ENCODE assay signal across 10 cellular contexts in the genomic region with DNA sequence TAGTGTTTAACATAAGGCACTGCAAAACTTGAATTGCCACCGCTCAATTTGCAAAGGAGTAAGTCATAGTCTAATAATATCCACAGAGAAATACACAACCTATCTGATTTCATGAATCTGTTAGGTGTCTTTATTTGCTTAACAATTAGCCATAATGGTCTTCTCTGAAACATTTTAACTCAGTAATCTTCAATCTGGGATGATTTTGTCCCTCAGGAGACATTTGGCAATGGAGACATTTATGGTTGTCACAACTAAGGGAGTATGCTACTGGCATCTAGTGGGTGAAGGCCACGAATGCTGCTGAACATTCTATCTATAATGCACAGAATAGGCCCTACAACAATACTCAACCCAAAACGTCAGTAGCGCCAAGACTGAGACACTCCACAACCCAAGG. TPM values are rescaled to one million over a fixed set of nuclear protein-coding genes. Genes with fewer than 3 reads are reported as not detected.
DNase-seq lines count a peak whose midpoint lies in the region; ATAC-seq and TF ChIP-seq lines count a peak whose summit lies in the region.
"Had no signal": no experiment of that assay in that cellular context is flagged by ENCODE, and none has a peak within 500 bp of the region (broad histone marks: within the 10 kb centered on the region; RNA-seq: fewer than 3 reads in every experiment).

No MANE protein-coding gene starts in this region.

- H3K4me1 Mint-ChIP-seq in progenitor cell of endocrine pancreas (ENCODE audit: low read depth), result peaks cover 18% of the 10 kb centered on the region

- DNase-seq in NCI-H2196 (lab: John Stamatoyannopoulos, UW; ENCODE audit: unreplicated experiment), result peak; percentile 24
- DNase-seq in NCI-H2196 treated with DMSO at 0.1 percent for 48 hours (lab: John Stamatoyannopoulos, UW; ENCODE audit: unreplicated experiment), result no peak
- peak; percentile 7 for DNase-seq in NCI-H146 treated with DMSO at 0.1 percent for 48 hours (lab: John Stamatoyannopoulos, UW; ENCODE audit: unreplicated experiment)
- peak in 2 of 10 donors; percentile 28 to 59 for DNase-seq in dorsolateral prefrontal cortex
- DNase-seq in progenitor cell of endocrine pancreas (ENCODE audit: low spot score, unreplicated experiment), result no peak
- no peak for DNase-seq in AG08395 (ENCODE audit: low spot score)
- DNase-seq: stimulated activated CD4-positive, alpha-beta T cell treated with anti-CD3 and anti-CD28 coated beads, Interleukin-1b, Interleukin-23, amount 100 ng/mL, for 48 hours had no signal

- intact Hi-C loops in dorsolateral prefrontal cortex (cut with DNase I), result loop anchor here (5.0 to 10.0 kb wide), 2 partner anchors 145 to 217 kb away; a partner anchor contains a TSS

- TF ChIP-seq CTCF in dorsolateral prefrontal cortex (IDR thresholded peaks at IDR 0.05 in 54 of 56, conservative IDR thresholded peaks at IDR 0.05 in 2 of 56; ENCODE audit: low read depth in 1 of 56, partially characterized antibody in 56 of 56), result peak in 46 of 56 donors; percentile 11 to 68 (median 40)
- TF ChIP-seq CTCF in progenitor cell of endocrine pancreas (IDR thresholded peaks at IDR 0.05; ENCODE audit: unreplicated experiment), result no peak

- H3K4me3 ChIP-seq in dorsolateral prefrontal cortex, result peak overlapping the region in 5 of 59 donors; percentile 0 to 30 (median 4)
- H3K4me3 ChIP-seq: tibial nerve had no signal

- H3K27me3 ChIP-seq in dorsolateral prefrontal cortex, result no peaks in the 10 kb centered on the region
- H3K27me3 ChIP-seq: tibial nerve had no signal

- peaks cover 8% of the 10 kb centered on the region for H3K36me3 Mint-ChIP-seq in progenitor cell of endocrine pancreas (ENCODE audit: insufficient read depth)

- ATAC-seq in GM21526 (IDR thresholded peaks at IDR 0.05; ENCODE audit: low FRiP score, unreplicated experiment), result no peak
- no peak for ATAC-seq in HG03159 (IDR thresholded peaks at IDR 0.05; ENCODE audit: unreplicated experiment)

- H3K4me3 Mint-ChIP-seq in progenitor cell of endocrine pancreas (ENCODE audit: low read depth), result no peak overlapping the region

- no peaks in the 10 kb centered on the region for H3K9me3 Mint-ChIP-seq in progenitor cell of endocrine pancreas (ENCODE audit: low read depth)

- peak overlapping the region in 49 of 59 donors; percentile 1 to 75 (median 43) for H3K27ac ChIP-seq in dorsolateral prefrontal cortex
- H3K27ac ChIP-seq: tibial nerve had no signal

- peak overlapping the region; percentile 67 for H3K27ac Mint-ChIP-seq in progenitor cell of endocrine pancreas

- H3K27me3 Mint-ChIP-seq in progenitor cell of endocrine pancreas, result no peaks in the 10 kb centered on the region

RNA-seq across cellular contexts. Expression of a gene that starts 4.3 kb away (rescaled TPM):
- 10 to 100 TPM; 43.4 to 73.4 (median 57.3) TPM for total RNA-seq in dorsolateral prefrontal cortex
- 82.6 and 87.8 TPM in 2 replicates for total RNA-seq in progenitor cell of endocrine pancreas

Comparison
In these comparisons a context has a peak if more than half of its experiments do, and no peak if none do; other contexts are left out.
1. DNase-seq: peak in NCI-H2196 (single experiment) and NCI-H146 treated with DMSO at 0.1 percent for 48 hours (single experiment); none in NCI-H2196 treated with DMSO at 0.1 percent for 48 hours (single experiment), progenitor cell of endocrine pancreas (single experiment) and AG08395 (single experiment).